Comparison of ENCODE assay signal across 10 cellular contexts in the genomic region with DNA sequence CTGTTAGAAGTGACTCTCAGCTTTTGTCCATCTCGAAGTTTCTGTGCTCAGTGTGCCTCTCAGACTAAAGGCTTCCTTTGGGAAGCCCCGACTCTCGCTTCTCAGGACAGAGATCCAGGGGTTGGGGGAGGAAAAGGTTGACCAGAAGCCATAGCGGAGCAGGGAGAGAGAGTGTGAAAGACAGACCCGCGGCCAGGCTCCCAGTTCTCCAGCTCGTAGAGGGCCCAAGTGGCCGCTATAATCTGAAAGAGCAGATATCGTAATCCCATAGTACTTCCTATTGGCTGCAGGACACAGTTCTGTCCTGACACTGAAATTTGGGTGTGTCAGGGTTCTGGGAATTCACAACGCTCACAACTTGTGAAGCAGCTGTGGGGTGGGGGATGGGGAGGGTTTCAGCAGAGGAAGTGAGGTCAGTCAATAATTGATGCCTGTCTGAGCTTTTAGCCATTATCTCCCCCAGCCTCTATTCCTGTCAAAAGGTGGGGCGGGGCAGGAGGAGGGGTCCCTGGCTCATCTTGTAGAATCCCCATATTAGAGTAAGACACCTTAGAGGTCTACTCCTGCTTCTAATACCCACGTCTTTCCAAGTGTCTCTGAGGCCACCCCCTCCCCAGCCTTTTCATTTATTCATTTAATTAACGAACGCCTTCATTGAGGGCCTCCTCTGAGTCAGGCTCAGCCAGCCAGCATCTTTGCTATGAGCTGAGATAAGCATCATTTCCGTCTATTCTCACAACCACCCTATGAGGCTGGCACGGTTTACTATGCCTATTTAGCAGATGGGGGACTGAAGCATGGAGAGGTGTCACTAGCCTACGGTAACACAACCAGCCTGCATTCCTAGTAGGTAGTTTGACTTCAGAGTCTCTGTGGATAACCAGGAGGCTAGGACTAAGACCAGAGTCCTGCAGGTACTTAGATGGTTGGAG. TPM values are rescaled to one million over a fixed set of nuclear protein-coding genes. Genes with fewer than 3 reads are reported as not detected.
DNase-seq lines count a peak whose midpoint lies in the region; ATAC-seq and TF ChIP-seq lines count a peak whose summit lies in the region.
"Had no signal": no experiment of that assay in that cellular context is flagged by ENCODE, and none has a peak within 500 bp of the region (broad histone marks: within the 10 kb centered on the region; RNA-seq: fewer than 3 reads in every experiment).

No MANE protein-coding gene starts in this region.

- no peak overlapping the region for H3K9ac ChIP-seq in SK-N-SH
- peak overlapping the region in 1 of 2 donors; percentile 92 for H3K9ac ChIP-seq in mucosa of rectum (ENCODE audit: low read depth in 1 of 2, low read length in 2 of 2)

- CTCF ChIA-PET in SK-N-SH (lab: Yijun Ruan, JAX), result interaction anchor here (0.8 to 3.9 kb wide), 11 partner anchors 9 to 119 kb away, joined by 3 to 30 read pairs (median 4); no protein-coding TSS in a partner anchor

- no peak for TF ChIP-seq CTCF in SK-N-SH (IDR thresholded peaks at IDR 0.05)

- H3K4me2 ChIP-seq in SK-N-SH, result no peak overlapping the region

- TF ChIP-seq POLR2A in erythroblast (IDR thresholded peaks at IDR 0.05; ENCODE audit: low read length), result no peak

- ATAC-seq in SK-N-SH treated with all-trans-retinoic acid at 6 μM for 48 hours (no peak), HG02571 (IDR thresholded peaks at IDR 0.05; ENCODE audit: unreplicated experiment) (no peak), HG02610 (IDR thresholded peaks at IDR 0.05; ENCODE audit: unreplicated experiment) (no peak)

- H3K79me2 ChIP-seq in SK-N-SH (ENCODE audit: insufficient read depth), result no peaks in the 10 kb centered on the region

- H3K9me2 ChIP-seq in SK-N-SH, result no peaks in the 10 kb centered on the region

- 68% methylated on average over 17 of the region's 17 CpGs for WGBS in SK-N-SH (ENCODE audit: low lambda C conversion rate)
- WGBS in urinary bladder, result 42% methylated on average over 17 of the region's 17 CpGs

- H3K27ac ChIP-seq in SK-N-SH (ENCODE audit: low read depth in 2 of 2, low read length in 1 of 2) (peak overlapping the region in 1 of 2 experiments; percentile 40; a peak in 2 of 4 replicates), mucosa of rectum (ENCODE audit: low read depth in 2 of 2, low read length in 2 of 2) (peak overlapping the region; percentile 86 to 87), urinary bladder (ENCODE audit: low read depth) (peak overlapping the region; percentile 87)

- no peak for TF ChIP-seq EP300 in SK-N-SH (IDR thresholded peaks at IDR 0.05; ENCODE audit: borderline replicate concordance in 1 of 2, low read depth in 1 of 2, low read length in 1 of 2)

- no peaks in the 10 kb centered on the region for H3K36me3 ChIP-seq in SK-N-SH (replicated peaks in 1 of 2; ENCODE audit: control insufficient read depth in 1 of 2, insufficient read depth in 2 of 2, low read length in 1 of 2)
- no peaks in the 10 kb centered on the region for H3K36me3 ChIP-seq in mucosa of rectum (ENCODE audit: control insufficient read depth in 2 of 2, insufficient read depth in 2 of 2, low read length in 2 of 2)
- H3K36me3 ChIP-seq in urinary bladder (ENCODE audit: insufficient read depth), result no peaks in the 10 kb centered on the region

- H3K4me3 ChIP-seq in SK-N-SH (ENCODE audit: low read depth in 2 of 2, low read length in 1 of 2), result no peak overlapping the region
- no peak overlapping the region for H3K4me3 ChIP-seq in mucosa of rectum (ENCODE audit: low read length in 2 of 2)
- H3K4me3 ChIP-seq in urinary bladder (ENCODE audit: low read depth, low read length), result no peak overlapping the region

- TF ChIP-seq RAD21 in SK-N-SH (IDR thresholded peaks at IDR 0.05; ENCODE audit: low read length), result no peak

- H3K27me3 ChIP-seq in SK-N-SH (ENCODE audit: insufficient read depth), result no peaks in the 10 kb centered on the region
- H3K27me3 ChIP-seq in mucosa of rectum (ENCODE audit: control insufficient read depth in 2 of 2, insufficient read depth in 2 of 2, low read length in 2 of 2), result no peaks in the 10 kb centered on the region

- DNase-seq in SK-N-SH (peak; percentile 61), erythroblast (lab: John Stamatoyannopoulos, UW) (peak; percentile 65 to 66), glomerular visceral epithelial cell (ENCODE audit: extremely low spot score) (no peak)
- DNase-seq: activated CD8-positive, alpha-beta memory T cell treated with anti-CD3 and anti-CD28 coated beads, Interleukin-2, amount 50 U/mL, for 4 hours had no signal

- H3K4me1 ChIP-seq in SK-N-SH (ENCODE audit: control insufficient read depth in 1 of 2, insufficient read depth in 2 of 2, low read depth in 1 of 2, low read length in 1 of 2) (peaks cover 0 to 28% of the 10 kb centered on the region in 2 experiments; a peak in 1 of 4 replicates), mucosa of rectum (ENCODE audit: control insufficient read depth in 2 of 2, insufficient read depth in 2 of 2, low read length in 2 of 2) (peaks cover 37 to 50% of the 10 kb centered on the region in 2 donors), urinary bladder (ENCODE audit: insufficient read depth) (no peaks in the 10 kb centered on the region)

- no peaks in the 10 kb centered on the region for H3F3A ChIP-seq in SK-N-SH (replicated peaks; ENCODE audit: insufficient read depth)

- no peak overlapping the region for H2AFZ ChIP-seq in SK-N-SH (ENCODE audit: low read depth)

- H4K20me1 ChIP-seq in SK-N-SH (ENCODE audit: insufficient read depth), result no peaks in the 10 kb centered on the region

- no peaks in the 10 kb centered on the region for H3K9me3 ChIP-seq in SK-N-SH
- H3K9me3 ChIP-seq in mucosa of rectum (ENCODE audit: control insufficient read depth in 2 of 2, low read length in 2 of 2), result no peaks in the 10 kb centered on the region

- POLR2A ChIA-PET in SK-N-SH (lab: Yijun Ruan, JAX), result no interaction called here

TF ChIP-seq in SK-N-SH, 30 proteins besides CTCF, POLR2A, EP300 and RAD21:
- TF ChIP-seq MXI1 (IDR thresholded peaks at IDR 0.05; ENCODE audit: low read depth, low read length) (no peak), GATA2 (CRISPR knock-in tag; IDR thresholded peaks at IDR 0.05) (peak; percentile 62)

TF ChIP-seq in SK-N-SH treated with all-trans-retinoic acid at 6 μM for 48 hours, 23 proteins besides CTCF, POLR2A, EP300 and RAD21 (continues in another document):
- TF ChIP-seq, protein P1, sequence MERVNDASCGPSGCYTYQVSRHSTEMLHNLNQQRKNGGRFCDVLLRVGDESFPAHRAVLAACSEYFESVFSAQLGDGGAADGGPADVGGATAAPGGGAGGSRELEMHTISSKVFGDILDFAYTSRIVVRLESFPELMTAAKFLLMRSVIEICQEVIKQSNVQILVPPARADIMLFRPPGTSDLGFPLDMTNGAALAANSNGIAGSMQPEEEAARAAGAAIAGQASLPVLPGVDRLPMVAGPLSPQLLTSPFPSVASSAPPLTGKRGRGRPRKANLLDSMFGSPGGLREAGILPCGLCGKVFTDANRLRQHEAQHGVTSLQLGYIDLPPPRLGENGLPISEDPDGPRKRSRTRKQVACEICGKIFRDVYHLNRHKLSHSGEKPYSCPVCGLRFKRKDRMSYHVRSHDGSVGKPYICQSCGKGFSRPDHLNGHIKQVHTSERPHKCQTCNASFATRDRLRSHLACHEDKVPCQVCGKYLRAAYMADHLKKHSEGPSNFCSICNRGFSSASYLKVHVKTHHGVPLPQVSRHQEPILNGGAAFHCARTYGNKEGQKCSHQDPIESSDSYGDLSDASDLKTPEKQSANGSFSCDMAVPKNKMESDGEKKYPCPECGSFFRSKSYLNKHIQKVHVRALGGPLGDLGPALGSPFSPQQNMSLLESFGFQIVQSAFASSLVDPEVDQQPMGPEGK (CRISPR knock-in tag; IDR thresholded peaks at IDR 0.05; ENCODE audit: borderline replicate concordance), result no peak
- TF ChIP-seq OSR1 (CRISPR knock-in tag; IDR thresholded peaks at IDR 0.05) (no peak), ISL1 (CRISPR knock-in tag; IDR thresholded peaks at IDR 0.05) (no peak), ZFP30 (CRISPR knock-in tag; IDR thresholded peaks at IDR 0.05) (no peak), ARNTL (CRISPR knock-in tag; IDR thresholded peaks at IDR 0.05; ENCODE audit: borderline replicate concordance, low read depth) (no peak), SNAI2 (CRISPR knock-in tag; IDR thresholded peaks at IDR 0.05) (no peak)
- TF ChIP-seq, protein P2, sequence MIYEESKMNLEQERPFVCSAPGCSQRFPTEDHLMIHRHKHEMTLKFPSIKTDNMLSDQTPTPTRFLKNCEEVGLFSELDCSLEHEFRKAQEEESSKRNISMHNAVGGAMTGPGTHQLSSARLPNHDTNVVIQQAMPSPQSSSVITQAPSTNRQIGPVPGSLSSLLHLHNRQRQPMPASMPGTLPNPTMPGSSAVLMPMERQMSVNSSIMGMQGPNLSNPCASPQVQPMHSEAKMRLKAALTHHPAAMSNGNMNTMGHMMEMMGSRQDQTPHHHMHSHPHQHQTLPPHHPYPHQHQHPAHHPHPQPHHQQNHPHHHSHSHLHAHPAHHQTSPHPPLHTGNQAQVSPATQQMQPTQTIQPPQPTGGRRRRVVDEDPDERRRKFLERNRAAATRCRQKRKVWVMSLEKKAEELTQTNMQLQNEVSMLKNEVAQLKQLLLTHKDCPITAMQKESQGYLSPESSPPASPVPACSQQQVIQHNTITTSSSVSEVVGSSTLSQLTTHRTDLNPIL (CRISPR knock-in tag; IDR thresholded peaks at IDR 0.05; ENCODE audit: low read depth), result no peak

RNA-seq across cellular contexts. Expression of a gene that starts 1.5 kb away (rescaled TPM):
- 0.07 and 0.08 TPM in 2 replicates for polyA plus RNA-seq in SK-N-SH (2012; rRNA removed)
- 0.05 and 0.07 TPM in 2 replicates for polyA plus RNA-seq in SK-N-SH (2012; cell fraction: cytosol; rRNA removed)
- polyA plus RNA-seq in SK-N-SH (2012; cell fraction: nucleus; rRNA removed), result 0.11 and 0.54 TPM in 2 replicates
- total RNA-seq in urinary bladder, result 47.9 TPM
- 71.7 TPM for polyA plus RNA-seq in urinary bladder

RNA-seq across cellular contexts. Expression of a gene that starts 17.9 kb away (rescaled TPM):
- not detected in 2 replicates for polyA plus RNA-seq in SK-N-SH (2012; rRNA removed)
- not detected in 2 replicates for polyA plus RNA-seq in SK-N-SH (2012; cell fraction: cytosol; rRNA removed)
- 0.11 and 0.13 TPM in 2 replicates for polyA plus RNA-seq in SK-N-SH (2012; cell fraction: nucleus; rRNA removed)
- not detected for total RNA-seq in urinary bladder
- not detected for polyA plus RNA-seq in urinary bladder
- total RNA-seq: temporal lobe had no signal

RNA-seq across cellular contexts. Expression of a gene that starts 45.7 kb away (rescaled TPM):
- polyA plus RNA-seq in SK-N-SH (2012; rRNA removed) (12.1 and 13.5 TPM in 2 replicates), urinary bladder (14.8 TPM)
- 8.3 and 10.4 TPM in 2 replicates for polyA plus RNA-seq in SK-N-SH (2012; cell fraction: cytosol; rRNA removed)
- 11.1 and 12.7 TPM in 2 replicates for polyA plus RNA-seq in SK-N-SH (2012; cell fraction: nucleus; rRNA removed)
- 9.5 TPM for total RNA-seq in urinary bladder

RNA-seq across cellular contexts. Expression of a gene that starts 57.3 kb away (rescaled TPM):
- polyA plus RNA-seq in SK-N-SH (2012; rRNA removed), result 0.05 and 0.08 TPM in 2 replicates
- polyA plus RNA-seq in SK-N-SH (2012; cell fraction: cytosol; rRNA removed), result 0.03 and 0.05 TPM in 2 replicates
- 0.46 and 0.58 TPM in 2 replicates for polyA plus RNA-seq in SK-N-SH (2012; cell fraction: nucleus; rRNA removed)
- total RNA-seq in urinary bladder, result 0.53 TPM
- 0.33 TPM for polyA plus RNA-seq in urinary bladder

Comparison
In these comparisons a context has a peak if more than half of its experiments do, and no peak if none do; other contexts are left out.
1. RNA of a gene that starts 1.5 kb away (polyA plus RNA-seq): 71.7 TPM in urinary bladder (single experiment); 0.05 to 0.54 TPM in SK-N-SH; every median in the first group is over 10 times any median in the second.